8 cellular contexts compared by ENCODE assay signal in genomic region chr5:373710-374602, GRCh38. TPM values are rescaled to one million over a fixed set of nuclear protein-coding genes. Genes with fewer than 3 reads are reported as not detected.
DNase-seq lines count a peak whose midpoint lies in the region; ATAC-seq and TF ChIP-seq lines count a peak whose summit lies in the region.

No MANE protein-coding gene starts in this region.

- H3K27me3 ChIP-seq in fibroblast of lung (ENCODE audit: control insufficient read depth, insufficient read depth, low read length) (no peaks in the 10 kb centered on the region), osteoblast (ENCODE audit: insufficient read depth, low read length) (no peaks in the 10 kb centered on the region)

- no peaks in the 10 kb centered on the region for H4K20me1 ChIP-seq in fibroblast of lung (ENCODE audit: control insufficient read depth, extremely low read depth, insufficient read depth, low read length)
- H4K20me1 ChIP-seq in osteoblast (ENCODE audit: insufficient read depth, low read length) = no peaks in the 10 kb centered on the region

- H3K36me3 ChIP-seq in fibroblast of lung (ENCODE audit: control insufficient read depth, insufficient read depth, low read length) = peaks cover 21% of the 10 kb centered on the region
- H3K36me3 ChIP-seq in osteoblast (ENCODE audit: insufficient read depth, low read length) = peaks cover 49% of the 10 kb centered on the region

- peak overlapping the region; percentile 98 for H3K27ac ChIP-seq in fibroblast of lung (ENCODE audit: insufficient read depth, low read length)
- peak overlapping the region; percentile 100 for H3K27ac ChIP-seq in osteoblast (ENCODE audit: low read depth, low read length)

- H3K4me2 ChIP-seq in fibroblast of lung (ENCODE audit: extremely low read depth, insufficient read depth, low read length) = peak overlapping the region; percentile 62
- peak overlapping the region; percentile 47 for H3K4me2 ChIP-seq in osteoblast (ENCODE audit: insufficient read depth, low read length)

- H3K4me1 ChIP-seq in fibroblast of lung (ENCODE audit: control insufficient read depth, extremely low read depth, insufficient read depth, low read length) (peaks cover 43% of the 10 kb centered on the region), osteoblast (ENCODE audit: insufficient read depth, low read length) (peaks cover 51% of the 10 kb centered on the region)

- peak overlapping the region; percentile 94 for H3K9ac ChIP-seq in fibroblast of lung (ENCODE audit: insufficient read depth, low read length)

- H3K79me2 ChIP-seq in fibroblast of lung (ENCODE audit: control insufficient read depth, insufficient read depth, low read length) (peaks cover 34% of the 10 kb centered on the region), osteoblast (ENCODE audit: insufficient read depth, low read length) (peaks cover 77% of the 10 kb centered on the region)

- H3K9me3 ChIP-seq in fibroblast of lung (ENCODE audit: control insufficient read depth, insufficient read depth, low read depth, low read length) (no peaks in the 10 kb centered on the region), osteoblast (ENCODE audit: low read depth, low read length) (no peaks in the 10 kb centered on the region)

- peak; percentile 79 for DNase-seq in D341Med (ENCODE audit: low spot score)
- DNase-seq in NCI-H226 = peak; percentile 73
- DNase-seq in activated CD8-positive, alpha-beta memory T cell treated with anti-CD3 and anti-CD28 coated beads, Interleukin-2, amount 50 U/mL, for 24 hours (ENCODE audit: extremely low read depth) = peak; percentile 42
- DNase-seq in fibroblast of lung (ENCODE audit: low read depth in 2 of 2) = peak; percentile 53 to 67
- peak; percentile 99 for DNase-seq in osteoblast (ENCODE audit: insufficient read length, low spot score, missing footprints)
- DNase-seq in ureter (ENCODE audit: low spot score) = peak; percentile 57

- ATAC-seq in GM21786 (IDR thresholded peaks at IDR 0.05; ENCODE audit: unreplicated experiment) = peak; percentile 25
- no peak for ATAC-seq in HG03565 (IDR thresholded peaks at IDR 0.05; ENCODE audit: unreplicated experiment)

- H3K4me3 ChIP-seq in fibroblast of lung (replicated peaks in 1 of 4; ENCODE audit: control extremely low read depth in 1 of 4, insufficient read depth in 1 of 4, low read depth in 3 of 4, low read length in 4 of 4) (peak overlapping the region in 3 of 4 experiments; percentile 23 to 57 (median 37)), osteoblast (ENCODE audit: insufficient read depth, low read length) (peak overlapping the region; percentile 52)

- H2AFZ ChIP-seq in fibroblast of lung (ENCODE audit: low read length) (no peak overlapping the region), osteoblast (ENCODE audit: low read length) (no peak overlapping the region)

- TF ChIP-seq CTCF in fibroblast of lung (conservative IDR thresholded peaks at IDR 0.05 in 1 of 2, IDR thresholded peaks at IDR 0.05 in 1 of 2; ENCODE audit: low read depth in 1 of 2, low read length in 2 of 2) (no peak), osteoblast (IDR thresholded peaks at IDR 0.05; ENCODE audit: extremely low read depth, low read depth, low read length) (no peak)

RNA-seq across cellular contexts. Expression of gene AHRR, which starts 52.4 kb away (rescaled TPM):
- total RNA-seq in fibroblast of lung (6.2 and 26.4 TPM in 2 replicates), osteoblast (52.2 and 54.6 TPM in 2 replicates), ureter (7.4 TPM)
- 11.3 and 16.0 TPM in 2 replicates for polyA plus RNA-seq in fibroblast of lung
- 12.8 and 18.3 TPM in 2 replicates for polyA plus RNA-seq in fibroblast of lung (2012)
- 18.5 and 28.2 TPM in 2 replicates for polyA minus RNA-seq in fibroblast of lung (ENCODE audit: low replicate concordance)

Comparison
In these comparisons a context has a peak if more than half of its experiments do, and no peak if none do; other contexts are left out.
1. DNase-seq: peak in every context shown above with its lines; median percentile 99 in osteoblast; 79 in D341Med; 73 in NCI-H226; 60 in fibroblast of lung; 57 in ureter; 42 in activated CD8-positive, alpha-beta memory T cell treated with anti-CD3 and anti-CD28 coated beads, Interleukin-2, amount 50 U/mL, for 24 hours.